ENCODE assay signal across 23 cellular contexts in genomic region chr2:127170021-127170420, GRCh38. TPM values are rescaled to one million over a fixed set of nuclear protein-coding genes. Genes with fewer than 3 reads are reported as not detected.
"Had no signal": no experiment of that assay in that cellular context is flagged by ENCODE, and none has a peak within 500 bp of the region (broad histone marks: within the 10 kb centered on the region; RNA-seq: fewer than 3 reads in every experiment).

No MANE protein-coding gene starts in this region.

- H2AFZ ChIP-seq: parathyroid adenoma had no signal

- ATAC-seq: activated CD4-positive, alpha-beta T cell treated with anti-CD3 and anti-CD28 coated beads for 36 hours; activated T-cell treated with anti-CD3 and anti-CD28 coated beads, Interleukin-2, amount 50 U/mL, for 4 hours; gastroesophageal sphincter; natural killer cell treated with Interleukin-12 subunit alpha and Interleukin-12 subunit beta and Interleukin-15 and Interleukin-18, amount 100 ng/mL, for 72 hours; stimulated activated naive B cell treated with anti-CD40 and anti-IgM and Interleukin-4, amounts not matched to agents 10 μg/mL and 1 μg/mL and 100 μg/mL, for 72 hours; WTC11 had no signal

- H3K9me3 ChIP-seq: gastroesophageal sphincter, sigmoid colon, testis, upper lobe of left lung had no signal

- H3K27ac ChIP-seq: coronary artery, epithelial cell of prostate, gastroesophageal sphincter, parathyroid adenoma, sigmoid colon, testis, upper lobe of left lung had no signal

- DNase-seq: activated CD4-positive, alpha-beta T cell treated with anti-CD3 and anti-CD28 coated beads for 36 hours; activated CD4-positive, alpha-beta T cell treated with anti-CD3 and anti-CD28 coated beads, Interleukin-2, amount 50 U/mL, for 48 hours; activated naive CD4-positive, alpha-beta T cell treated with anti-CD3 and anti-CD28 coated beads, Interleukin-2, amount 10 ng/mL, durations not matched to agents 7 days and 5 days; activated T-cell treated with anti-CD3 and anti-CD28 coated beads, Interleukin-2, amount 50 U/mL, for 4 hours; amygdala; cerebellar nuclear complex; endodermal cell; hypothalamus; stimulated activated CD4-positive, alpha-beta T cell treated with anti-CD3 and anti-CD28 coated beads, Interleukin-15, amount 100 ng/mL, for 24 hours; stimulated activated CD8-positive, alpha-beta memory T cell treated with anti-CD3 and anti-CD28 coated beads, Interleukin-4, amount 100 ng/mL, for 48 hours; stimulated activated naive B cell treated with anti-CD40 and anti-IgM and Interleukin-4, amounts not matched to agents 10 μg/mL and 1 μg/mL and 100 μg/mL, for 72 hours; T-helper 1 cell; testis; upper lobe of left lung had no signal

- H3K27me3 ChIP-seq: gastroesophageal sphincter, sigmoid colon, testis, upper lobe of left lung had no signal

- H3K36me3 ChIP-seq: gastroesophageal sphincter, sigmoid colon, upper lobe of left lung had no signal

- H3K4me3 ChIP-seq: coronary artery, gastroesophageal sphincter, sigmoid colon, smooth muscle cell, testis, upper lobe of left lung had no signal

- H3K4me2 ChIP-seq: smooth muscle cell had no signal

- H3K9ac ChIP-seq: parathyroid adenoma had no signal

RNA-seq across cellular contexts. Expression of gene CYP27C1, which starts 50.1 kb away (rescaled TPM):
- total RNA-seq: activated CD4-positive, alpha-beta T cell treated with anti-CD3 and anti-CD28 coated beads for 36 hours; activated T-cell treated with anti-CD3 and anti-CD28 coated beads, Interleukin-2, amount 50 U/mL, for 4 hours; activated T-helper 2 cell treated with anti-CD3 and anti-CD28 coated beads, Interferon-gamma antibody, Interleukin-2, Interleukin-4, amounts not matched to agents 10 μg/mL and 5 μg/mL and 100 μg/mL, durations not matched to agents 14 hours and 24 hours and 36 hours; natural killer cell treated with Interleukin-12 subunit alpha and Interleukin-12 subunit beta and Interleukin-15 and Interleukin-18, amount 100 ng/mL, for 72 hours had no signal
